Comparison of ENCODE assay signal across 27 cellular contexts in the genomic region with DNA sequence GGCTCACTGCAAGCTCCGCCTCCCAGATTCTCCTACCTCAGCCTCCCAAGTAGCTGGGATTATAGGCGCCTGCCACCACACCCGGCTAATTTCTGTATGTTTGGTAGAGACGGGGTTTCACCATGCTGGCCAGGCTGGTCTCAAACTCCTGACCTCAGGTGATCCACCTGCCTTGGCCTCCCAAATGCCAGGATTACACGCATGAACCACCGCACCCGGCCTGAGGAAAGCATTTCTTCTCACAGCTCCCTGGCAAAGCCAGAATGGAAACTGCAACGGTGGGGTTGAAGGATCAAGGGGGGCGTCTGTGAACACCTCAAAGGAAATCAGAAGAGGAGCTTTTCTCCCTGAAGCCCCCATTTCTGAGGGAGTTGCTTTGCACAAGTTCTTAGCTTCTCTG. TPM values are rescaled to one million over a fixed set of nuclear protein-coding genes. Genes with fewer than 3 reads are reported as not detected.
"Had no signal": no experiment of that assay in that cellular context is flagged by ENCODE, and none has a peak within 500 bp of the region (broad histone marks: within the 10 kb centered on the region; RNA-seq: fewer than 3 reads in every experiment).

No MANE protein-coding gene starts in this region.

- H3K27ac Mint-ChIP-seq: activated CD8-positive, alpha-beta T cell treated with anti-CD3 and anti-CD28 coated beads for 36 hours; activated naive CD4-positive, alpha-beta T cell treated with anti-CD3 and anti-CD28 coated beads, Interleukin-2, amount 10 ng/mL, durations not matched to agents 7 days and 5 days; activated naive CD8-positive, alpha-beta T cell treated with anti-CD3 and anti-CD28 coated beads for 36 hours; activated T-cell treated with anti-CD3 and anti-CD28 coated beads, Interleukin-2, amount 50 U/mL, for 72 hours; activated T-helper 2 cell treated with anti-CD3 and anti-CD28 coated beads, Interferon-gamma antibody, Interleukin-2, Interleukin-4, amounts not matched to agents 10 μg/mL and 5 μg/mL and 100 μg/mL, durations not matched to agents 14 hours and 24 hours and 36 hours had no signal

- H3K4me3 Mint-ChIP-seq: activated CD8-positive, alpha-beta T cell treated with anti-CD3 and anti-CD28 coated beads for 36 hours; activated naive CD4-positive, alpha-beta T cell treated with anti-CD3 and anti-CD28 coated beads, Interleukin-2, amount 10 ng/mL, durations not matched to agents 7 days and 5 days; activated naive CD8-positive, alpha-beta T cell treated with anti-CD3 and anti-CD28 coated beads for 36 hours; activated T-cell treated with anti-CD3 and anti-CD28 coated beads, Interleukin-2, amount 50 U/mL, for 72 hours had no signal

- DNase-seq: activated CD4-positive, alpha-beta T cell treated with anti-CD3 and anti-CD28 coated beads for 4 hours; activated CD8-positive, alpha-beta T cell treated with anti-CD3 and anti-CD28 coated beads for 36 hours; activated gamma-delta T cell treated with Interleukin-2 at 50 U/mL for 16 hours; activated naive CD4-positive, alpha-beta T cell treated with anti-CD3 and anti-CD28 coated beads, Interleukin-2, amount 10 ng/mL, durations not matched to agents 7 days and 5 days; activated naive CD8-positive, alpha-beta T cell treated with anti-CD3 and anti-CD28 coated beads for 36 hours; activated T-cell treated with anti-CD3 and anti-CD28 coated beads, Interleukin-2, amount 50 U/mL, for 72 hours; brain microvascular endothelial cell; Kasumi-1; KBM-7; NCI-H1105 treated with DMSO at 0.1 percent for 48 hours; NCI-H1436 treated with DMSO at 0.1 percent for 48 hours; NCI-H187; NCI-H2081; NCI-H510A treated with DMSO at 0.1 percent for 48 hours; NCI-H69; NK-92 treated with Interleukin-12 subunit alpha and Interleukin-12 subunit beta, amount 100 ng/mL, for 24 hours; OCI-M1; Right ventricle myocardium superior; RPMI8226; SJCRH30; SK-N-SH; T-helper 1 cell had no signal

- ATAC-seq: activated CD4-positive, CD25-positive, alpha-beta regulatory T cell treated with anti-CD3 and anti-CD28 coated beads, Interleukin-2, amount 50 U/mL, for 24 hours; activated CD8-positive, alpha-beta T cell treated with anti-CD3 and anti-CD28 coated beads for 36 hours; activated T-cell treated with anti-CD3 and anti-CD28 coated beads, Interleukin-2, amount 50 U/mL, for 72 hours; Panc1 had no signal

- H3K27ac ChIP-seq: brain microvascular endothelial cell, cardiac muscle cell, SJCRH30 had no signal

- H3K4me3 ChIP-seq: cardiac muscle cell, SJCRH30 had no signal

- H3K9me3 Mint-ChIP-seq: activated CD8-positive, alpha-beta T cell treated with anti-CD3 and anti-CD28 coated beads for 36 hours; activated naive CD4-positive, alpha-beta T cell treated with anti-CD3 and anti-CD28 coated beads, Interleukin-2, amount 10 ng/mL, durations not matched to agents 7 days and 5 days; activated naive CD8-positive, alpha-beta T cell treated with anti-CD3 and anti-CD28 coated beads for 36 hours; activated T-cell treated with anti-CD3 and anti-CD28 coated beads, Interleukin-2, amount 50 U/mL, for 72 hours; activated T-helper 2 cell treated with anti-CD3 and anti-CD28 coated beads, Interferon-gamma antibody, Interleukin-2, Interleukin-4, amounts not matched to agents 10 μg/mL and 5 μg/mL and 100 μg/mL, durations not matched to agents 14 hours and 24 hours and 36 hours had no signal

- H3K36me3 Mint-ChIP-seq: activated naive CD4-positive, alpha-beta T cell treated with anti-CD3 and anti-CD28 coated beads, Interleukin-2, amount 10 ng/mL, durations not matched to agents 7 days and 5 days; activated naive CD8-positive, alpha-beta T cell treated with anti-CD3 and anti-CD28 coated beads for 36 hours had no signal

RNA-seq across cellular contexts. Expression of a gene that starts 11.2 kb away (rescaled TPM):
- total RNA-seq: activated CD8-positive, alpha-beta T cell treated with anti-CD3 and anti-CD28 coated beads for 36 hours; activated naive CD8-positive, alpha-beta T cell treated with anti-CD3 and anti-CD28 coated beads for 36 hours; activated T-cell treated with anti-CD3 and anti-CD28 coated beads, Interleukin-2, amount 50 U/mL, for 72 hours; activated T-helper 2 cell treated with anti-CD3 and anti-CD28 coated beads, Interferon-gamma antibody, Interleukin-2, Interleukin-4, amounts not matched to agents 10 μg/mL and 5 μg/mL and 100 μg/mL, durations not matched to agents 14 hours and 24 hours and 36 hours; cardiac muscle cell; Right ventricle myocardium superior; SJCRH30; T-helper 2 cell treated with Interferon-gamma antibody and Interleukin-4, amounts not matched to agents 100 ng/mL and 5 ng/mL, for 36 hours had no signal
